ENCODE assay signal across 8 cellular contexts in the genomic region with DNA sequence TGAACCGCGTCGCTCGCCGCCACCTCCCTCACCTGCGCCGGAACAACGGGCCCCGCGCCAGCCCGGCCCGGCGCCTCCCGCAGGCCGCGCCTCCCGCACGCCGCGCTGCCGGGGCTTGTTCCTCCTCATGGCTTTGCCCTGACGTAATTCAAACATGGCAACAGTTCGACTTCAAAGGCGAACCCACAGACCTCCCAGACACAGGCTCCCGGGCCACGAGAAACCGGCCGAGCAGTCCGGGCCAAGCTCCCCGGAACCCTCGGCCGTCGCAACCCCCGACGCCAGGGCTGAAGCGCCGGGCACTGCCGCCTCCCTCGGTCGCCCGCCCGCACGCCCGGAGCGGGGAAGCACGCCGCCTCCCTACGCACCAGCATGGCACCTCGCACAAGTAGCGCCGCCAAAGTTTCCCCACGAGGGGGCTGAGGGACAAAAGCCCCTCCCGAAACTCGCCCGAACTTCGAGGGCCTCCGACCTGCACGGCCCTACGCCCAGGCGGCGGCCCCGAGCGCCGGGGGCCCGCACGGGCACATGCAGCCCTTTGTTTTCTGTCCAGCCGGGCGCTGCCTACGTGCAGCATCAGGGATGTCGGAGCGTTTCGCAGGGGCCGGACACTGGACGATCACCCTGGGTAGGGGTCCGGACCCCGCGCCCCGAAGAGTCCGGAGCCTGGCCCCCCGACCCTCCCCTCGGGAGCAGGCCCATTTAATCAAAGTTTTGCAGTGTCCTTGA. TPM values are rescaled to one million over a fixed set of nuclear protein-coding genes. Genes with fewer than 3 reads are reported as not detected.
DNase-seq lines count a peak whose midpoint lies in the region; ATAC-seq and TF ChIP-seq lines count a peak whose summit lies in the region.

No MANE protein-coding gene starts in this region.

- peak overlapping the region; percentile 85 for H3K9ac ChIP-seq in mucosa of stomach (ENCODE audit: low read length)

- intact Hi-C loops in A673 (cut with micrococcal nuclease; ENCODE audit: unreplicated experiment), result no loop called here

- ATAC-seq in GM18505 (IDR thresholded peaks at IDR 0.05; ENCODE audit: unreplicated experiment) (peak; percentile 39), HG03103 (IDR thresholded peaks at IDR 0.05; ENCODE audit: low read depth, unreplicated experiment) (peak; percentile 27)

- H3K27me3 ChIP-seq in A673 (replicated peaks; ENCODE audit: insufficient read depth, low read depth, low read length, poor library complexity) (no peaks in the 10 kb centered on the region), mucosa of stomach (ENCODE audit: control insufficient read depth, insufficient read depth, low read length) (no peaks in the 10 kb centered on the region)

- CTCF ChIA-PET in A673 (lab: Charles Lee), result no interaction called here

- H3K9me3 ChIP-seq in A673 (ENCODE audit: low read depth, low read length, poor library complexity, severe bottlenecking) (no peaks in the 10 kb centered on the region), mucosa of stomach (ENCODE audit: control insufficient read depth, low read length) (no peaks in the 10 kb centered on the region)

- peak; percentile 58 for TF ChIP-seq POLR2A in GM18505 (IDR thresholded peaks at IDR 0.05; ENCODE audit: borderline replicate concordance, extremely low read depth, insufficient read depth, insufficient read length)

- no peaks in the 10 kb centered on the region for H3K36me3 ChIP-seq in A673 (ENCODE audit: insufficient read depth, low read length, poor library complexity, severe bottlenecking)
- no peaks in the 10 kb centered on the region for H3K36me3 ChIP-seq in mucosa of stomach (ENCODE audit: control insufficient read depth, insufficient read depth, low read length)

- peaks cover 29% of the 10 kb centered on the region for H3K4me1 ChIP-seq in A673 (ENCODE audit: insufficient read depth, low read length, poor library complexity, severe bottlenecking)
- H3K4me1 ChIP-seq in mucosa of stomach (ENCODE audit: control insufficient read depth, insufficient read depth, low read length), result peaks cover 8% of the 10 kb centered on the region

- H3K27ac ChIP-seq in A673 (ENCODE audit: low read depth, low read length, poor library complexity, severe bottlenecking), result peak overlapping the region; percentile 96
- H3K27ac ChIP-seq in epithelial cell of prostate, result peak overlapping the region; percentile 82

- POLR2A ChIA-PET in A673 (lab: Charles Lee; ENCODE audit: low non-redundant PET), result no interaction called here

- TF ChIP-seq CTCF in A673 (conservative IDR thresholded peaks at IDR 0.05; ENCODE audit: low read depth, low read length), result peak; percentile 31; the same call in 1 of the 2 replicates

- H3K4me3 ChIP-seq in A673 (ENCODE audit: low read depth, low read length, poor library complexity, severe bottlenecking), result peak overlapping the region; percentile 88
- H3K4me3 ChIP-seq in mucosa of stomach (ENCODE audit: low read length), result peak overlapping the region; percentile 91

- no TSS peak for BruUV-seq in A673 (replicated peaks; lab: Mats Ljungman, UMichigan)

- DNase-seq in A673 (ENCODE audit: low spot score), result peak; percentile 75
- DNase-seq in NK-92 treated with Interleukin-12 subunit alpha and Interleukin-12 subunit beta, amount 100 ng/mL, for 24 hours (lab: John Stamatoyannopoulos, UW), result peak; percentile 59
- peak; percentile 81 for DNase-seq in activated CD8-positive, alpha-beta memory T cell treated with anti-CD3 and anti-CD28 coated beads, Interleukin-2, amount 50 U/mL, for 48 hours
- peak; percentile 46 for DNase-seq in epithelial cell of prostate (ENCODE audit: low read depth, low spot score)
- peak; percentile 73 for DNase-seq in stimulated activated CD8-positive, alpha-beta memory T cell treated with anti-CD3 and anti-CD28 coated beads, Interleukin-4, amount 100 ng/mL, for 48 hours

RNA-seq across cellular contexts. Expression of gene SINHCAF, which starts 1.7 kb away (rescaled TPM):
- 137 and 153 TPM in 2 replicates for total RNA-seq in A673 (2021)

Comparison
In these comparisons a context has a peak if more than half of its experiments do, and no peak if none do; other contexts are left out.
1. Peak in every context shown above with its lines: DNase-seq, ATAC-seq, H3K4me3 ChIP-seq and H3K27ac ChIP-seq.